ENCODE assay signal across 12 cellular contexts in the genomic region with DNA sequence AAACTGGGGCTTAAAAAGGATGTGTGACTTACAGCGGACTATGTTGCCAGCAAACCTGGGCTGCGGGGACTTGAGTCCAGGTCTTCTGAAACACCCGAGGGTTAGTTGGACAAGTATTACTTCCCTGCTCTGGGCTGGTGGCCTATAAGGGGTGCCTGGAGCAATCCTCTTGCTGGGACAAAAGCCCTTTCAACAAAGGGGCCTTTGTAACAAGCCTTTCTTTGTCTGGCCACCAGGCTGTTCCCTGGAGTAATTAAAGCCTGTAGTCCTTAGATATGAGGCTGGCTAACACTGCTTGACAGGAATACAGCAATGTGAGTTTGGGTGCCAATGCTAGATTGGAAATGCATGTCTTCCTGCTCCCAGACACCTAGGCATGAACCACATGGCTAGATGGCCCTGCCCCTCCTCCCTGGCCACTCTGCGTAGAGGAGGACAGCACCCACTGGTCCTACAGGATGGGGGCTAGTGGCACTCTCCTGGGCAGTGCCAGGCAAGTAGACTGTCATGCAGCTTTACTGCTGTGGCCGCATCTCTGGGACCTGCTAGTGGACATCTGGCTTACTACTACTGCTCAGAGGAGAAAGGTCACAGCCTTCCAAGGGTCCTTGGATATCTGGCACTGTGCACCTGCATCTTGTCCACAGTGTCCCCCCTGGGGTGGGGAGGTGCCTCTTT.
A peak's percentile ranks its signal among the peaks of the same experiment; 100 is the strongest.
DNase-seq lines count a peak whose midpoint lies in the region; ATAC-seq and TF ChIP-seq lines count a peak whose summit lies in the region.
"Had no signal": no experiment of that assay in that cellular context is flagged by ENCODE, and none has a peak within 500 bp of the region (broad histone marks: within the 10 kb centered on the region; RNA-seq: fewer than 3 reads in every experiment).

No MANE protein-coding gene starts in this region.

- peaks cover 10% of the 10 kb centered on the region for H3K4me1 Mint-ChIP-seq in HFFc6 (ENCODE audit: low read depth)

- ATAC-seq in HG02840 (IDR thresholded peaks at IDR 0.05; ENCODE audit: low FRiP score, unreplicated experiment), result no peak

- TF ChIP-seq CTCF in HFFc6 (IDR thresholded peaks at IDR 0.05), result 0 out of 2 replicates have a peak, but pooled peaks have one; percentile 26
- peak; percentile 59 for TF ChIP-seq CTCF in retinal pigment epithelial cell (conservative IDR thresholded peaks at IDR 0.05; ENCODE audit: low read depth, low read length)

- no peak overlapping the region for H3K4me3 ChIP-seq in retinal pigment epithelial cell (ENCODE audit: low read length)

- H3K4me3 Mint-ChIP-seq in HFFc6, result no peak overlapping the region

- H3K27me3 Mint-ChIP-seq in HFFc6 (ENCODE audit: insufficient read depth), result peaks cover 20% of the 10 kb centered on the region

- DNase-seq in HFFc6 (no peak), hippocampal formation (lab: John Stamatoyannopoulos, UW) (peak; percentile 55 to 87), retinal pigment epithelial cell (ENCODE audit: low read depth) (peak; percentile 40), KBM-7 (no peak), MV-4-11 (lab: John Stamatoyannopoulos, UW) (no peak), activated T-cell treated with anti-CD3 and anti-CD28 coated beads for 4 hours (no peak)
- DNase-seq: activated naive CD4-positive, alpha-beta T cell treated with anti-CD3 and anti-CD28 coated beads, Interleukin-2, amount 50 U/mL, for 16 hours; HCEC 1CT; kidney glomerular epithelial cell; Right ventricle myocardium superior had no signal

- in situ Hi-C loops in KBM-7 (cut with MboI; ENCODE audit: low pct_unique_long_range_greater_than_20kb, low sequenced_read_pairs), result no loop called here

- no peaks in the 10 kb centered on the region for H3K9me3 Mint-ChIP-seq in HFFc6

- no peaks in the 10 kb centered on the region for H3K36me3 Mint-ChIP-seq in HFFc6 (ENCODE audit: low read depth)

- peak overlapping the region; percentile 26 for H3K27ac ChIP-seq in angular gyrus (ENCODE audit: low read depth, low read length)

- no peak overlapping the region for H3K27ac Mint-ChIP-seq in HFFc6

Comparison
In these comparisons a context has a peak if more than half of its experiments do, and no peak if none do; other contexts are left out.
1. DNase-seq: peak in hippocampal formation (2 of 2) and retinal pigment epithelial cell (single experiment); none in HFFc6 (single experiment), KBM-7 (single experiment), MV-4-11 (single experiment) and activated T-cell treated with anti-CD3 and anti-CD28 coated beads for 4 hours (single experiment).